In genomic region chr6:125444234-125444949, GRCh38 we compare ENCODE assay signal across 13 cellular contexts.
DNase-seq lines count a peak whose midpoint lies in the region; FAIRE-seq and TF ChIP-seq lines count a peak whose summit lies in the region.
"Had no signal": no experiment of that assay in that cellular context is flagged by ENCODE, and none has a peak within 500 bp of the region (broad histone marks: within the 10 kb centered on the region; RNA-seq: fewer than 3 reads in every experiment).

No MANE protein-coding gene starts in this region.

- intact Hi-C loops in kidney (cut with DNase I) (no loop called here), sigmoid colon (cut with DNase I) (no loop called here), Calu3 (cut with micrococcal nuclease; ENCODE audit: unreplicated experiment) (no loop called here)

- H3K9me3 Mint-ChIP-seq in activated naive CD8-positive, alpha-beta T cell treated with anti-CD3 and anti-CD28 coated beads for 36 hours, result no peaks in the 10 kb centered on the region
- no peaks in the 10 kb centered on the region for H3K9me3 Mint-ChIP-seq in Calu3 (ENCODE audit: low read depth, unreplicated experiment)
- H3K9me3 Mint-ChIP-seq: activated CD4-positive, alpha-beta T cell treated with anti-CD3 and anti-CD28 coated beads, Interleukin-2, amount 10 ng/mL, durations not matched to agents 7 days and 5 days; activated T-helper 2 cell treated with anti-CD3 and anti-CD28 coated beads, Interferon-gamma antibody, Interleukin-2, Interleukin-4, amounts not matched to agents 10 μg/mL and 5 μg/mL and 100 μg/mL, durations not matched to agents 14 hours and 24 hours and 36 hours had no signal

- CTCF ChIA-PET in Calu3 (lab: Charles Lee) (no interaction called here), RWPE1 (lab: Yijun Ruan, JAX) (interaction anchor here (0.7 kb wide), 1 partner anchor 441 kb away, joined by 3 read pairs; no protein-coding TSS in a partner anchor)

- FAIRE-seq in kidney (lab: Jason Lieb, UNC), result no peak
- FAIRE-seq: colon had no signal

- peaks cover 11% of the 10 kb centered on the region for H3K27me3 Mint-ChIP-seq in activated naive CD8-positive, alpha-beta T cell treated with anti-CD3 and anti-CD28 coated beads for 36 hours
- peaks cover 32% of the 10 kb centered on the region for H3K27me3 Mint-ChIP-seq in Calu3 (ENCODE audit: unreplicated experiment)

- WGBS in sigmoid colon, 2 donors, result 48 to 57% methylated on average over 15 of the region's 15 CpGs

- no peak overlapping the region for H3K4me3 ChIP-seq in kidney (ENCODE audit: low read length in 2 of 2)
- H3K4me3 ChIP-seq in sigmoid colon, result peak overlapping the region in 1 of 4 donors; percentile 1
- H3K4me3 ChIP-seq: lung had no signal

- no peaks in the 10 kb centered on the region for H3K36me3 Mint-ChIP-seq in activated naive CD8-positive, alpha-beta T cell treated with anti-CD3 and anti-CD28 coated beads for 36 hours
- H3K36me3 Mint-ChIP-seq in Calu3 (ENCODE audit: insufficient read depth, unreplicated experiment), result no peaks in the 10 kb centered on the region

- no peak for TF ChIP-seq EP300 in sigmoid colon (IDR thresholded peaks at IDR 0.05)

- H3K27ac ChIP-seq in kidney (ENCODE audit: low read depth in 2 of 2, low read length in 2 of 2), result no peak overlapping the region
- peak overlapping the region in 3 of 4 donors; percentile 41 to 71 (median 53) for H3K27ac ChIP-seq in sigmoid colon
- H3K27ac ChIP-seq in RWPE1, result no peak overlapping the region

- no peak overlapping the region for H3K9ac ChIP-seq in kidney (ENCODE audit: low read length in 2 of 2)

- no peak overlapping the region for H3K27ac Mint-ChIP-seq in activated naive CD8-positive, alpha-beta T cell treated with anti-CD3 and anti-CD28 coated beads for 36 hours
- no peak overlapping the region for H3K27ac Mint-ChIP-seq in Calu3 (ENCODE audit: unreplicated experiment)
- H3K27ac Mint-ChIP-seq: activated CD4-positive, alpha-beta T cell treated with anti-CD3 and anti-CD28 coated beads, Interleukin-2, amount 10 ng/mL, durations not matched to agents 7 days and 5 days; activated T-helper 2 cell treated with anti-CD3 and anti-CD28 coated beads, Interferon-gamma antibody, Interleukin-2, Interleukin-4, amounts not matched to agents 10 μg/mL and 5 μg/mL and 100 μg/mL, durations not matched to agents 14 hours and 24 hours and 36 hours had no signal

- H3K27me3 ChIP-seq in sigmoid colon, result no peaks in the 10 kb centered on the region

- POLR2A ChIA-PET in RWPE1 (lab: Yijun Ruan, JAX; ENCODE audit: low non-redundant PET), result no interaction called here

- BruUV-seq in Calu3 (replicated peaks; lab: Mats Ljungman, UMichigan), result no TSS peak

- no peaks in the 10 kb centered on the region for H3K9me3 ChIP-seq in kidney (ENCODE audit: control insufficient read depth in 1 of 2, low read length in 2 of 2)
- no peaks in the 10 kb centered on the region for H3K9me3 ChIP-seq in sigmoid colon

- H3K36me3 ChIP-seq in kidney (ENCODE audit: control insufficient read depth in 1 of 2, insufficient read depth in 2 of 2, low read length in 2 of 2) (no peaks in the 10 kb centered on the region), sigmoid colon (no peaks in the 10 kb centered on the region)

- H3K4me3 Mint-ChIP-seq in activated naive CD8-positive, alpha-beta T cell treated with anti-CD3 and anti-CD28 coated beads for 36 hours, result no peak overlapping the region
- H3K4me3 Mint-ChIP-seq in Calu3 (ENCODE audit: low read depth, unreplicated experiment), result no peak overlapping the region
- H3K4me3 Mint-ChIP-seq: activated CD4-positive, alpha-beta T cell treated with anti-CD3 and anti-CD28 coated beads, Interleukin-2, amount 10 ng/mL, durations not matched to agents 7 days and 5 days had no signal

- H3K4me1 ChIP-seq in kidney (ENCODE audit: control insufficient read depth in 1 of 2, insufficient read depth in 1 of 2, low read depth in 1 of 2, low read length in 2 of 2) (no peaks in the 10 kb centered on the region), sigmoid colon (peaks cover 0 to 29% (median 14%) of the 10 kb centered on the region in 4 donors)

- TF ChIP-seq POLR2A in sigmoid colon (IDR thresholded peaks at IDR 0.05), result no peak

- TF ChIP-seq CTCF in kidney (IDR thresholded peaks at IDR 0.05; ENCODE audit: borderline replicate concordance, extremely low read depth, insufficient read depth), result no peak
- TF ChIP-seq CTCF in sigmoid colon (IDR thresholded peaks at IDR 0.05), result no peak
- no peak for TF ChIP-seq CTCF in Calu3 (IDR thresholded peaks at IDR 0.05; ENCODE audit: unreplicated experiment)
- no peak for TF ChIP-seq CTCF in RWPE1 (conservative IDR thresholded peaks at IDR 0.05; ENCODE audit: low read depth)

- peak; percentile 52 to 94 for DNase-seq in NCI-H524 (lab: John Stamatoyannopoulos, UW)
- peak; percentile 3 for DNase-seq in cerebellar cortex (ENCODE audit: low spot score)
- DNase-seq in kidney, result peak; percentile 74
- DNase-seq in sigmoid colon, result peak; percentile 67
- no peak for DNase-seq in activated T-cell treated with anti-CD3 and anti-CD28 coated beads, Interleukin-2, amount 50 U/mL, for 1 hour
- no peak for DNase-seq in activated naive CD8-positive, alpha-beta T cell treated with anti-CD3 and anti-CD28 coated beads for 36 hours
- no peak for DNase-seq in Calu3
- DNase-seq in RWPE1 (ENCODE audit: low spot score), result no peak
- DNase-seq: activated CD4-positive, alpha-beta T cell treated with anti-CD3 and anti-CD28 coated beads, Interleukin-2, amount 10 ng/mL, durations not matched to agents 7 days and 5 days; foreskin fibroblast had no signal

- no peaks in the 10 kb centered on the region for H3K4me1 Mint-ChIP-seq in activated naive CD8-positive, alpha-beta T cell treated with anti-CD3 and anti-CD28 coated beads for 36 hours
- no peaks in the 10 kb centered on the region for H3K4me1 Mint-ChIP-seq in Calu3 (ENCODE audit: low read depth, unreplicated experiment)
- H3K4me1 Mint-ChIP-seq: activated CD4-positive, alpha-beta T cell treated with anti-CD3 and anti-CD28 coated beads, Interleukin-2, amount 10 ng/mL, durations not matched to agents 7 days and 5 days had no signal

Comparison
In these comparisons a context has a peak if more than half of its experiments do, and no peak if none do; other contexts are left out.
1. DNase-seq: peak in NCI-H524 (2 of 2), cerebellar cortex (single experiment), kidney (single experiment) and sigmoid colon (single experiment); none in activated T-cell treated with anti-CD3 and anti-CD28 coated beads, Interleukin-2, amount 50 U/mL, for 1 hour (single experiment), activated naive CD8-positive, alpha-beta T cell treated with anti-CD3 and anti-CD28 coated beads for 36 hours (single experiment), Calu3 (single experiment) and RWPE1 (single experiment).
2. H3K27ac ChIP-seq: peak in sigmoid colon (3 of 4); none in kidney (0 of 2) and RWPE1 (single experiment).